8 cellular contexts compared by ENCODE assay signal in the genomic region with DNA sequence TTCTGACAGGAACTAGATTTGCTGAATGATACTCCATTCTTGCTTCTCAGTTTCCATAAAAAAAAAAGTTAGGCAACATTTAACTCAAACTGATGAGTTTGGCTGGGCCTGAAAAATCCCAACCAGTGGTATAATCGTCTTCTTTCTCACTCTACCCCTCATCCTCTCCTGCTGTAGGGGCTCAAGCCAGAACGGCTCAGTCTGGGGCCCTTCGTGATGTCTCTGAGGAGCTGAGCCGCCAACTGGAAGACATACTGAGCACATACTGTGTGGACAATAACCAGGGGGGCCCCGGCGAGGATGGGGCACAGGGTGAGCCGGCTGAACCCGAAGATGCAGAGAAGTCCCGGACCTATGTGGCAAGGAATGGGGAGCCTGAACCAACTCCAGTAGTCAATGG. TPM values are rescaled to one million over a fixed set of nuclear protein-coding genes. Genes with fewer than 3 reads are reported as not detected.
A peak's percentile ranks its signal among the peaks of the same experiment; 100 is the strongest.
DNase-seq lines count a peak whose midpoint lies in the region; ATAC-seq and TF ChIP-seq lines count a peak whose summit lies in the region.

No MANE protein-coding gene starts in this region.

- no peak overlapping the region for H2BK15ac ChIP-seq in mesenchymal stem cell (ENCODE audit: low read depth, poor library complexity, severe bottlenecking)

- H3K23ac ChIP-seq in mesenchymal stem cell (ENCODE audit: low read length in 2 of 2), result no peak overlapping the region

- H3K9ac ChIP-seq in mesenchymal stem cell (ENCODE audit: low read length), result peak overlapping the region; percentile 100

- in situ Hi-C loops in astrocyte of the cerebellum (cut with HindIII; ENCODE audit: low sequenced_read_pairs), result no loop called here

- H3K4me3 ChIP-seq in heart right ventricle (peak overlapping the region in 8 of 10 donors; percentile 63 to 80 (median 75)), astrocyte of the cerebellum (ENCODE audit: low read depth, low read length) (peak overlapping the region; percentile 68), mesenchymal stem cell (ENCODE audit: insufficient read depth in 1 of 2, low read depth in 1 of 2, low read length in 2 of 2) (peak overlapping the region in 1 of 2 experiments; percentile 96), vagina (peak overlapping the region; percentile 66 to 67)

- H3K4ac ChIP-seq in mesenchymal stem cell (ENCODE audit: low read depth in 1 of 2, low read length in 2 of 2), result no peak overlapping the region

- no peak overlapping the region for H4K8ac ChIP-seq in mesenchymal stem cell (ENCODE audit: low read length)

- no peak for TF ChIP-seq POLR2A in vagina (IDR thresholded peaks at IDR 0.05)

- H4K91ac ChIP-seq in mesenchymal stem cell (ENCODE audit: low read length), result no peak overlapping the region

- TF ChIP-seq CTCF in heart right ventricle (IDR thresholded peaks at IDR 0.05), result no peak
- no peak for TF ChIP-seq CTCF in astrocyte of the cerebellum (IDR thresholded peaks at IDR 0.05; ENCODE audit: low read depth, low read length, missing control alignments)
- no peak for TF ChIP-seq CTCF in vagina (IDR thresholded peaks at IDR 0.05)

- no peak overlapping the region for H3K14ac ChIP-seq in mesenchymal stem cell (ENCODE audit: low read length in 2 of 2)

- H3K27ac ChIP-seq in heart right ventricle, result peak overlapping the region in 7 of 10 donors; percentile 90 to 98 (median 96)
- H3K27ac ChIP-seq in mesenchymal stem cell (ENCODE audit: low read length, poor library complexity, severe bottlenecking), result no peak overlapping the region
- H3K27ac ChIP-seq in vagina, result peak overlapping the region; percentile 89

- no peak overlapping the region for H2BK120ac ChIP-seq in mesenchymal stem cell (ENCODE audit: low read depth, low read length)

- peak overlapping the region; percentile 89 for H3K4me2 ChIP-seq in mesenchymal stem cell (ENCODE audit: low read length, poor library complexity, severe bottlenecking)

- no peak overlapping the region for H2BK12ac ChIP-seq in mesenchymal stem cell (ENCODE audit: low read length in 2 of 2)

- H3K79me1 ChIP-seq in mesenchymal stem cell (replicated peaks; ENCODE audit: low read length, poor library complexity, severe bottlenecking), result peaks cover 5% of the 10 kb centered on the region

- no peak overlapping the region for H3K18ac ChIP-seq in mesenchymal stem cell (ENCODE audit: low read depth in 1 of 2, low read length in 2 of 2)

- H3K4me1 ChIP-seq in heart right ventricle (peaks cover 3 to 66% (median 43%) of the 10 kb centered on the region in 9 donors), mesenchymal stem cell (ENCODE audit: control insufficient read depth, insufficient read depth, low read depth, low read length) (peaks cover 17% of the 10 kb centered on the region), vagina (peaks cover 55% of the 10 kb centered on the region)

- H3K36me3 ChIP-seq in heart right ventricle (peaks cover 0 to 57% (median 17%) of the 10 kb centered on the region in 9 donors), mesenchymal stem cell (ENCODE audit: control insufficient read depth in 1 of 2, insufficient read depth in 2 of 2, low read depth in 1 of 2, low read length in 2 of 2) (peaks cover 27 to 50% of the 10 kb centered on the region in 2 experiments), vagina (peaks cover 0 to 35% of the 10 kb centered on the region in 2 donors)

- ATAC-seq in heart right ventricle (no peak), left cardiac atrium (no peak), GM19351 (IDR thresholded peaks at IDR 0.05; ENCODE audit: unreplicated experiment) (no peak), GM18520 (IDR thresholded peaks at IDR 0.05; ENCODE audit: unreplicated experiment) (no peak)

- no peaks in the 10 kb centered on the region for H3K9me3 ChIP-seq in heart right ventricle
- H3K9me3 ChIP-seq in mesenchymal stem cell (ENCODE audit: control insufficient read depth, low read length), result no peaks in the 10 kb centered on the region
- H3K9me3 ChIP-seq in vagina, result no peaks in the 10 kb centered on the region

- no peak for DNase-seq in heart right ventricle
- no peak for DNase-seq in left cardiac atrium
- no peak for DNase-seq in astrocyte of the cerebellum (ENCODE audit: low read depth)
- DNase-seq in mesenchymal stem cell, result no peak
- no peak for DNase-seq in vagina (ENCODE audit: extremely low spot score in 2 of 2)
- DNase-seq in DMS 273 treated with DMSO at 0.1 percent for 48 hours (lab: John Stamatoyannopoulos, UW), result no peak

- no peak overlapping the region for H2AFZ ChIP-seq in mesenchymal stem cell (ENCODE audit: low read depth, low read length)

- 75 to 76% methylated on average over 9 of the region's 9 CpGs for WGBS in heart right ventricle, 2 donors
- 86% methylated on average over 9 of the region's 9 CpGs for WGBS in mesenchymal stem cell

- no peak overlapping the region for H2BK5ac ChIP-seq in mesenchymal stem cell (ENCODE audit: low read depth, low read length, poor library complexity, severe bottlenecking)

- no peaks in the 10 kb centered on the region for H3K27me3 ChIP-seq in heart right ventricle
- no peaks in the 10 kb centered on the region for H3K27me3 ChIP-seq in mesenchymal stem cell (ENCODE audit: control insufficient read depth in 1 of 2, insufficient read depth in 1 of 2, low read length in 2 of 2)
- H3K27me3 ChIP-seq in vagina, result no peaks in the 10 kb centered on the region

- intact Hi-C loops in heart right ventricle (cut with DNase I) (loop anchor here in 1 of 10 donors (2.0 kb wide), 1 partner anchor 34 kb away; no protein-coding TSS in a partner anchor), left cardiac atrium (cut with DNase I) (no loop called here), vagina (cut with DNase I) (no loop called here)

- H2AK5ac ChIP-seq in mesenchymal stem cell (ENCODE audit: low read length, severe bottlenecking), result no peak overlapping the region

RNA-seq across cellular contexts. Expression of a gene that starts 1.6 kb away (rescaled TPM):
- total RNA-seq in heart right ventricle, result 10 to 100 TPM; 13.7 to 28.9 (median 17.3) TPM
- polyA plus RNA-seq in heart right ventricle, result 10 to 100 TPM in 1 of 2 donors, 1 to 10 TPM in 1; 7.5 to 11.7 TPM
- total RNA-seq in left cardiac atrium, result 10 to 100 TPM; 20.3 to 35.6 TPM
- 37.9 TPM for polyA plus RNA-seq in mesenchymal stem cell (2013, experiment 1 of 2)
- 37.1 TPM for polyA plus RNA-seq in mesenchymal stem cell (2013, experiment 2 of 2)
- 45.7 TPM for total RNA-seq in vagina

RNA-seq across cellular contexts. Expression of a gene that starts 19.3 kb away (rescaled TPM):
- 10 to 100 TPM; 11.8 to 25.5 (median 16.3) TPM for total RNA-seq in heart right ventricle
- polyA plus RNA-seq in heart right ventricle, result 10 to 100 TPM; 21.3 to 42.7 TPM
- 10 to 100 TPM in 1 of 2 donors, 1 to 10 TPM in 1; 7.5 to 13.8 TPM for total RNA-seq in left cardiac atrium
- polyA plus RNA-seq in mesenchymal stem cell (2013, experiment 1 of 2), result 30.4 TPM
- 29.0 TPM for polyA plus RNA-seq in mesenchymal stem cell (2013, experiment 2 of 2)
- total RNA-seq in vagina, result 2.9 TPM

RNA-seq across cellular contexts. Expression of a gene that starts 24.4 kb away (rescaled TPM):
- total RNA-seq in heart right ventricle, result 1 to 10 TPM in 4 of 10 donors, under 1 TPM in 6; 0.34 to 1.2 (median 0.90) TPM
- polyA plus RNA-seq in heart right ventricle, result 1 to 10 TPM in 1 of 2 donors, under 1 TPM in 1; 0.87 to 2.0 TPM
- total RNA-seq in left cardiac atrium, result under 1 TPM; 0.76 to 0.97 TPM
- 1.2 TPM for polyA plus RNA-seq in mesenchymal stem cell (2013, experiment 1 of 2)
- polyA plus RNA-seq in mesenchymal stem cell (2013, experiment 2 of 2), result 1.1 TPM
- not detected for total RNA-seq in vagina

RNA-seq across cellular contexts. Expression of a gene that starts 27.8 kb away (rescaled TPM):
- total RNA-seq in heart right ventricle, result not detected
- not detected for polyA plus RNA-seq in heart right ventricle
- not detected for total RNA-seq in left cardiac atrium
- not detected for polyA plus RNA-seq in mesenchymal stem cell (2013, experiment 1 of 2)
- not detected for polyA plus RNA-seq in mesenchymal stem cell (2013, experiment 2 of 2)
- not detected for total RNA-seq in vagina

RNA-seq across cellular contexts. Expression of a gene that starts 41.1 kb away (rescaled TPM):
- total RNA-seq in heart right ventricle (10 to 100 TPM in 6 of 10 donors, 1 to 10 TPM in 4; 8.1 to 12.8 (median 11.1) TPM), left cardiac atrium (1 to 10 TPM; 8.8 to 9.9 TPM), vagina (8.3 TPM)
- 10 to 100 TPM; 14.9 to 19.6 TPM for polyA plus RNA-seq in heart right ventricle
- 22.6 TPM for polyA plus RNA-seq in mesenchymal stem cell (2013, experiment 1 of 2)
- polyA plus RNA-seq in mesenchymal stem cell (2013, experiment 2 of 2), result 24.2 TPM
